In genomic region chr2:32947076-32947483, GRCh38 we compare ENCODE assay signal across 9 cellular contexts. TPM values are rescaled to one million over a fixed set of nuclear protein-coding genes. Genes with fewer than 3 reads are reported as not detected.
DNase-seq lines count a peak whose midpoint lies in the region; ATAC-seq and TF ChIP-seq lines count a peak whose summit lies in the region.
"Had no signal": no experiment of that assay in that cellular context is flagged by ENCODE, and none has a peak within 500 bp of the region (broad histone marks: within the 10 kb centered on the region; RNA-seq: fewer than 3 reads in every experiment).

No MANE protein-coding gene starts in this region.

- peak; percentile 12 for ATAC-seq in HG02943 (IDR thresholded peaks at IDR 0.05; ENCODE audit: low read depth, unreplicated experiment)
- ATAC-seq in activated CD8-positive, alpha-beta T cell treated with anti-CD3 and anti-CD28 coated beads, Interleukin-2, amount 10 ng/mL, durations not matched to agents 7 days and 5 days: peak; percentile 24
- no peak for ATAC-seq in HG03378 (IDR thresholded peaks at IDR 0.05; ENCODE audit: unreplicated experiment)

- intact Hi-C loops in spleen (cut with DNase I; ENCODE audit: low total_unique reads): no loop called here

- 0 to 4% (median 1%) methylated on average over 11 to 52 of the region's 52 CpGs for WGBS in spleen, 5 donors

- DNase-seq in NCI-H2227 (lab: John Stamatoyannopoulos, UW; ENCODE audit: unreplicated experiment) (peak; percentile 67), NCI-H2227 treated with DMSO at 0.1 percent for 48 hours (lab: John Stamatoyannopoulos, UW) (no peak), right atrium auricular region (ENCODE audit: low spot score) (no peak), spleen (peak; percentile 80)
- no peak for DNase-seq in activated CD8-positive, alpha-beta T cell treated with anti-CD3 and anti-CD28 coated beads, Interleukin-2, amount 10 ng/mL, durations not matched to agents 7 days and 5 days
- DNase-seq in activated CD4-positive, alpha-beta T cell treated with anti-CD3 and anti-CD28 coated beads for 4 hours: no peak

- H3K27ac Mint-ChIP-seq in activated CD8-positive, alpha-beta T cell treated with anti-CD3 and anti-CD28 coated beads, Interleukin-2, amount 10 ng/mL, durations not matched to agents 7 days and 5 days: no peak overlapping the region
- H3K27ac Mint-ChIP-seq: activated naive CD4-positive, alpha-beta T cell treated with anti-CD3 and anti-CD28 coated beads, Interleukin-2, amount 50 U/mL, for 24 hours had no signal

- peaks cover 34% of the 10 kb centered on the region for H3K27me3 Mint-ChIP-seq in activated CD8-positive, alpha-beta T cell treated with anti-CD3 and anti-CD28 coated beads, Interleukin-2, amount 10 ng/mL, durations not matched to agents 7 days and 5 days (ENCODE audit: low read depth)

- H3K4me3 Mint-ChIP-seq in activated CD8-positive, alpha-beta T cell treated with anti-CD3 and anti-CD28 coated beads, Interleukin-2, amount 10 ng/mL, durations not matched to agents 7 days and 5 days: no peak overlapping the region

- no peak for TF ChIP-seq CTCF in right atrium auricular region (IDR thresholded peaks at IDR 0.05)
- no peak for TF ChIP-seq CTCF in spleen (IDR thresholded peaks at IDR 0.05 in 8 of 11, conservative IDR thresholded peaks at IDR 0.05 in 3 of 11)

- no peaks in the 10 kb centered on the region for H3K9me3 Mint-ChIP-seq in activated CD8-positive, alpha-beta T cell treated with anti-CD3 and anti-CD28 coated beads, Interleukin-2, amount 10 ng/mL, durations not matched to agents 7 days and 5 days (ENCODE audit: insufficient read depth)
- H3K9me3 Mint-ChIP-seq: activated naive CD4-positive, alpha-beta T cell treated with anti-CD3 and anti-CD28 coated beads, Interleukin-2, amount 50 U/mL, for 24 hours had no signal

- H3K27me3 ChIP-seq in right atrium auricular region: no peaks in the 10 kb centered on the region
- H3K27me3 ChIP-seq in spleen (replicated peaks in 1 of 7): peaks cover 0 to 65% (median 16%) of the 10 kb centered on the region in 7 donors

- POLR2A ChIA-PET in activated CD8-positive, alpha-beta T cell treated with anti-CD3 and anti-CD28 coated beads, Interleukin-2, amount 10 ng/mL, durations not matched to agents 7 days and 5 days (lab: Charles Lee): no interaction called here

- CTCF ChIA-PET in activated CD8-positive, alpha-beta T cell treated with anti-CD3 and anti-CD28 coated beads, Interleukin-2, amount 10 ng/mL, durations not matched to agents 7 days and 5 days (lab: Charles Lee): no interaction called here

- H3K4me1 Mint-ChIP-seq in activated CD8-positive, alpha-beta T cell treated with anti-CD3 and anti-CD28 coated beads, Interleukin-2, amount 10 ng/mL, durations not matched to agents 7 days and 5 days (ENCODE audit: low read depth): peaks cover 7% of the 10 kb centered on the region

- peak overlapping the region; percentile 90 to 98 for H3K27ac ChIP-seq in right atrium auricular region
- peak overlapping the region in 6 of 8 donors; percentile 29 to 76 (median 56) for H3K27ac ChIP-seq in spleen

- H3K4me1 ChIP-seq in right atrium auricular region (peaks cover 0 to 12% of the 10 kb centered on the region in 2 donors), spleen (peaks cover 0 to 36% (median 19%) of the 10 kb centered on the region in 6 donors)

- H3K36me3 ChIP-seq in right atrium auricular region: peaks cover 5% of the 10 kb centered on the region
- no peaks in the 10 kb centered on the region for H3K36me3 ChIP-seq in spleen

- peak overlapping the region; percentile 91 for H3K4me3 ChIP-seq in right atrium auricular region
- peak overlapping the region; percentile 56 to 91 (median 87) for H3K4me3 ChIP-seq in spleen

- H3K36me3 Mint-ChIP-seq in activated CD8-positive, alpha-beta T cell treated with anti-CD3 and anti-CD28 coated beads, Interleukin-2, amount 10 ng/mL, durations not matched to agents 7 days and 5 days (ENCODE audit: low read depth): no peaks in the 10 kb centered on the region
- H3K36me3 Mint-ChIP-seq: activated naive CD4-positive, alpha-beta T cell treated with anti-CD3 and anti-CD28 coated beads, Interleukin-2, amount 50 U/mL, for 24 hours had no signal

- no peak for TF ChIP-seq POLR2A in spleen (IDR thresholded peaks at IDR 0.05)

- no peaks in the 10 kb centered on the region for H3K9me3 ChIP-seq in right atrium auricular region
- H3K9me3 ChIP-seq in spleen: no peaks in the 10 kb centered on the region

RNA-seq across cellular contexts. Expression of gene LTBP1, which starts 0.3 kb away (rescaled TPM):
- under 1 TPM; 0.03 to 0.24 TPM for total RNA-seq in activated CD8-positive, alpha-beta T cell treated with anti-CD3 and anti-CD28 coated beads, Interleukin-2, amount 10 ng/mL, durations not matched to agents 7 days and 5 days
- total RNA-seq in right atrium auricular region (100 to 1,000 TPM; 168 to 291 TPM), spleen (10 to 100 TPM in 6 of 7 donors, 1 to 10 TPM in 1; 7.4 to 28.0 (median 14.0) TPM)
- polyA plus RNA-seq in spleen: 10 to 100 TPM in 1 of 3 donors, 1 to 10 TPM in 2; 6.8 to 15.2 (median 7.6) TPM

Comparison
In these comparisons a context has a peak if more than half of its experiments do, and no peak if none do; other contexts are left out.
1. DNase-seq: peak in NCI-H2227 (single experiment) and spleen (single experiment); none in NCI-H2227 treated with DMSO at 0.1 percent for 48 hours (single experiment), activated CD8-positive, alpha-beta T cell treated with anti-CD3 and anti-CD28 coated beads, Interleukin-2, amount 10 ng/mL, durations not matched to agents 7 days and 5 days (single experiment), right atrium auricular region (single experiment) and activated CD4-positive, alpha-beta T cell treated with anti-CD3 and anti-CD28 coated beads for 4 hours (0 of 2).
2. RNA of gene LTBP1, which starts 0.3 kb away (total RNA-seq): 168 to 291 TPM in right atrium auricular region and 7.4 to 28.0 TPM in spleen; 0.03 to 0.24 TPM in activated CD8-positive, alpha-beta T cell treated with anti-CD3 and anti-CD28 coated beads, Interleukin-2, amount 10 ng/mL, durations not matched to agents 7 days and 5 days; every median in the first group is over 4 times any median in the second.